Comparison of ENCODE assay signal across 14 cellular contexts in genomic region chrX:56792270-56793111, GRCh38.
DNase-seq lines count a peak whose midpoint lies in the region; ATAC-seq and TF ChIP-seq lines count a peak whose summit lies in the region.
"Had no signal": no experiment of that assay in that cellular context is flagged by ENCODE, and none has a peak within 500 bp of the region (broad histone marks: within the 10 kb centered on the region; RNA-seq: fewer than 3 reads in every experiment).

No MANE protein-coding gene starts in this region.

- peaks cover 32% of the 10 kb centered on the region for H3K4me1 Mint-ChIP-seq in activated naive CD8-positive, alpha-beta T cell (ENCODE audit: low read depth)
- peaks cover 26% of the 10 kb centered on the region for H3K4me1 Mint-ChIP-seq in activated naive CD8-positive, alpha-beta T cell treated with anti-CD3 and anti-CD28 coated beads for 36 hours
- H3K4me1 Mint-ChIP-seq in HFFc6 (ENCODE audit: low read depth): peaks cover 5% of the 10 kb centered on the region; the same call in 1 of the 2 replicates

- no peaks in the 10 kb centered on the region for H3K9me3 Mint-ChIP-seq in activated naive CD8-positive, alpha-beta T cell (ENCODE audit: low read depth)
- no peaks in the 10 kb centered on the region for H3K9me3 Mint-ChIP-seq in activated naive CD8-positive, alpha-beta T cell treated with anti-CD3 and anti-CD28 coated beads for 36 hours
- no peaks in the 10 kb centered on the region for H3K9me3 Mint-ChIP-seq in HFFc6
- H3K9me3 Mint-ChIP-seq: activated T-cell treated with anti-CD3 and anti-CD28 coated beads, Interleukin-2, amount 50 U/mL, for 72 hours had no signal

- no peaks in the 10 kb centered on the region for H3K9me3 ChIP-seq in lung (ENCODE audit: control insufficient read depth in 2 of 2, insufficient read depth in 1 of 2, low read length in 1 of 2)
- H3K9me3 ChIP-seq in vagina: no peaks in the 10 kb centered on the region
- H3K9me3 ChIP-seq: ascending aorta had no signal

- H3K4me1 ChIP-seq in lung (ENCODE audit: control insufficient read depth in 2 of 2, insufficient read depth in 2 of 2, low read length in 2 of 2) (peaks cover 0 to 3% of the 10 kb centered on the region in 2 donors), vagina (no peaks in the 10 kb centered on the region)
- H3K4me1 ChIP-seq: ascending aorta had no signal

- WGBS in lung, 2 donors: 88 to 94% methylated on average over 8 of the region's 8 CpGs

- no peak for ATAC-seq in lung (ENCODE audit: insufficient read depth, low FRiP score)
- ATAC-seq: activated T-cell treated with anti-CD3 and anti-CD28 coated beads, Interleukin-2, amount 50 U/mL, for 72 hours; left cardiac atrium had no signal

- H3K36me3 ChIP-seq in lung (ENCODE audit: control insufficient read depth in 2 of 2, insufficient read depth in 2 of 2, low read length in 2 of 2) (no peaks in the 10 kb centered on the region), vagina (no peaks in the 10 kb centered on the region)
- H3K36me3 ChIP-seq: ascending aorta had no signal

- intact Hi-C loops in vagina (cut with DNase I): no loop called here

- no peak for DNase-seq in activated naive CD8-positive, alpha-beta T cell treated with anti-CD3 and anti-CD28 coated beads for 36 hours
- peak; percentile 53 for DNase-seq in activated CD8-positive, alpha-beta memory T cell treated with anti-CD3 and anti-CD28 coated beads for 24 hours
- DNase-seq in lung (ENCODE audit: low spot score) (peak; percentile 23), vagina (ENCODE audit: extremely low spot score in 2 of 2) (peak; percentile 61 to 65), superior temporal gyrus (ENCODE audit: extremely low spot score) (no peak), HFFc6 (no peak), GM13977 (ENCODE audit: low spot score) (no peak)
- DNase-seq: activated T-cell treated with anti-CD3 and anti-CD28 coated beads, Interleukin-2, amount 50 U/mL, for 72 hours; GOT3; hippocampal formation; left cardiac atrium; NCI-H748 treated with DMSO at 0.1 percent for 48 hours had no signal

- H3K27ac Mint-ChIP-seq in activated naive CD8-positive, alpha-beta T cell: peak overlapping the region; percentile 43
- no peak overlapping the region for H3K27ac Mint-ChIP-seq in activated naive CD8-positive, alpha-beta T cell treated with anti-CD3 and anti-CD28 coated beads for 36 hours
- H3K27ac Mint-ChIP-seq in HFFc6: no peak overlapping the region
- H3K27ac Mint-ChIP-seq: activated T-cell treated with anti-CD3 and anti-CD28 coated beads, Interleukin-2, amount 50 U/mL, for 72 hours had no signal

- no peak overlapping the region for H3K4me3 Mint-ChIP-seq in activated naive CD8-positive, alpha-beta T cell
- no peak overlapping the region for H3K4me3 Mint-ChIP-seq in activated naive CD8-positive, alpha-beta T cell treated with anti-CD3 and anti-CD28 coated beads for 36 hours
- H3K4me3 Mint-ChIP-seq in HFFc6: no peak overlapping the region
- H3K4me3 Mint-ChIP-seq: activated T-cell treated with anti-CD3 and anti-CD28 coated beads, Interleukin-2, amount 50 U/mL, for 72 hours had no signal

- H3K36me3 Mint-ChIP-seq in activated naive CD8-positive, alpha-beta T cell: no peaks in the 10 kb centered on the region
- peaks cover 5% of the 10 kb centered on the region for H3K36me3 Mint-ChIP-seq in activated naive CD8-positive, alpha-beta T cell treated with anti-CD3 and anti-CD28 coated beads for 36 hours
- no peaks in the 10 kb centered on the region for H3K36me3 Mint-ChIP-seq in HFFc6 (ENCODE audit: low read depth)

- H3K27ac ChIP-seq in lung (ENCODE audit: low read depth in 1 of 2, low read length in 1 of 2): no peak overlapping the region
- H3K27ac ChIP-seq in vagina: no peak overlapping the region

- H3K27me3 Mint-ChIP-seq in activated naive CD8-positive, alpha-beta T cell: no peaks in the 10 kb centered on the region
- no peaks in the 10 kb centered on the region for H3K27me3 Mint-ChIP-seq in activated naive CD8-positive, alpha-beta T cell treated with anti-CD3 and anti-CD28 coated beads for 36 hours
- no peaks in the 10 kb centered on the region; the same call in 1 of the 2 replicates for H3K27me3 Mint-ChIP-seq in HFFc6 (ENCODE audit: insufficient read depth)

- H3K27me3 ChIP-seq in lung (ENCODE audit: control insufficient read depth, insufficient read depth) (no peaks in the 10 kb centered on the region), vagina (no peaks in the 10 kb centered on the region)
- H3K27me3 ChIP-seq: ascending aorta had no signal

- TF ChIP-seq CTCF in lung (IDR thresholded peaks at IDR 0.05; ENCODE audit: control extremely low read depth, extremely low read depth): no peak
- TF ChIP-seq CTCF in vagina (IDR thresholded peaks at IDR 0.05): no peak
- TF ChIP-seq CTCF in HFFc6 (IDR thresholded peaks at IDR 0.05): no peak
- no peak for TF ChIP-seq CTCF in GM13977 (IDR thresholded peaks at IDR 0.05; ENCODE audit: extremely low read depth, insufficient read depth, missing control alignments)

- TF ChIP-seq POLR2A in vagina (IDR thresholded peaks at IDR 0.05): no peak

- H3K4me3 ChIP-seq in lung: no peak overlapping the region
- no peak overlapping the region for H3K4me3 ChIP-seq in vagina
- H3K4me3 ChIP-seq: ascending aorta had no signal

- in situ Hi-C loops in GM13977 (cut with MboI; ENCODE audit: low pct_unique_long_range_greater_than_20kb, low sequenced_read_pairs, unreplicated experiment): no loop called here

Comparison
In these comparisons a context has a peak if more than half of its experiments do, and no peak if none do; other contexts are left out.
1. DNase-seq: peak in activated CD8-positive, alpha-beta memory T cell treated with anti-CD3 and anti-CD28 coated beads for 24 hours (single experiment), lung (single experiment) and vagina (2 of 2); none in activated naive CD8-positive, alpha-beta T cell treated with anti-CD3 and anti-CD28 coated beads for 36 hours (single experiment), superior temporal gyrus (single experiment), HFFc6 (single experiment) and GM13977 (single experiment).